20 cellular contexts compared by ENCODE assay signal in genomic region chr17:43998552-43998951, GRCh38. TPM values are rescaled to one million over a fixed set of nuclear protein-coding genes. Genes with fewer than 3 reads are reported as not detected.
DNase-seq lines count a peak whose midpoint lies in the region; ATAC-seq and TF ChIP-seq lines count a peak whose summit lies in the region.
"Had no signal": no experiment of that assay in that cellular context is flagged by ENCODE, and none has a peak within 500 bp of the region (broad histone marks: within the 10 kb centered on the region; RNA-seq: fewer than 3 reads in every experiment).

No MANE protein-coding gene starts in this region.

- H3K4me3 ChIP-seq in AG09309 (ENCODE audit: control insufficient read depth, low read depth, low read length) (no peak overlapping the region), fibroblast of mammary gland (ENCODE audit: control insufficient read depth, low read depth, low read length) (no peak overlapping the region)
- H3K4me3 ChIP-seq: ascending aorta, psoas muscle had no signal

- no peak for TF ChIP-seq CTCF in AG09309 (IDR thresholded peaks at IDR 0.05; ENCODE audit: control insufficient read depth, insufficient read depth, low read depth, low read length, missing control alignments)
- no peak for TF ChIP-seq CTCF in fibroblast of mammary gland (conservative IDR thresholded peaks at IDR 0.05; ENCODE audit: control insufficient read depth, insufficient read depth, low read depth, low read length)
- no peak for TF ChIP-seq CTCF in chondrocyte (IDR thresholded peaks at IDR 0.05)

- in situ Hi-C loops in KBM-7 (cut with MboI; ENCODE audit: low pct_unique_long_range_greater_than_20kb, low sequenced_read_pairs): no loop called here

- no peaks in the 10 kb centered on the region for H3K36me3 Mint-ChIP-seq in chondrocyte (ENCODE audit: low read depth)
- H3K36me3 Mint-ChIP-seq: naive B cell had no signal

- no peak overlapping the region for H3K27ac Mint-ChIP-seq in chondrocyte (ENCODE audit: unreplicated experiment)
- H3K27ac Mint-ChIP-seq: naive B cell had no signal

- H3K4me1 Mint-ChIP-seq in chondrocyte (ENCODE audit: low read depth): no peaks in the 10 kb centered on the region

- DNase-seq in AG09309 (ENCODE audit: low read depth): peak; percentile 31
- DNase-seq in KBM-7: peak; percentile 61
- peak; percentile 38 for DNase-seq in SKM-1 (lab: John Stamatoyannopoulos, UW; ENCODE audit: unreplicated experiment)
- DNase-seq in fibroblast of mammary gland (ENCODE audit: low read depth): peak; percentile 87
- no peak for DNase-seq in NCI-H774 (lab: John Stamatoyannopoulos, UW)
- DNase-seq in chondrocyte (ENCODE audit: low spot score): no peak
- DNase-seq in KG1 (lab: John Stamatoyannopoulos, UW): no peak
- DNase-seq: activated effector memory CD4-positive, alpha-beta T cell treated with Interleukin-2 at 50 U/mL for 16 hours; Calu3; foreskin keratinocyte; naive B cell; NCI-H1092; NCI-H2171 treated with DMSO at 0.1 percent for 48 hours; psoas muscle; stimulated activated CD4-positive, alpha-beta T cell treated with anti-CD3 and anti-CD28 coated beads, Interleukin-15, amount 100 ng/mL, for 24 hours; substantia nigra; WERI-Rb-1 had no signal

- H3K27me3 Mint-ChIP-seq in chondrocyte (ENCODE audit: low read depth): peaks cover 7% of the 10 kb centered on the region

- ATAC-seq in GM18858 (IDR thresholded peaks at IDR 0.05; ENCODE audit: unreplicated experiment): no peak
- ATAC-seq: foreskin keratinocyte, psoas muscle had no signal

- H3K4me3 Mint-ChIP-seq in chondrocyte (ENCODE audit: unreplicated experiment): no peak overlapping the region
- H3K4me3 Mint-ChIP-seq: naive B cell had no signal

- H3K9me3 Mint-ChIP-seq in chondrocyte (ENCODE audit: low read depth): no peaks in the 10 kb centered on the region
- H3K9me3 Mint-ChIP-seq: naive B cell had no signal

RNA-seq across cellular contexts. Expression of gene NAGS, which starts 5.9 kb away (rescaled TPM):
- total RNA-seq in chondrocyte: 0.40 to 0.51 TPM (median 0.41 TPM) in 3 replicates

RNA-seq across cellular contexts. Expression of gene TMEM101, which starts 16.2 kb away (rescaled TPM):
- 14.1 to 20.4 TPM (median 19.0 TPM) in 3 replicates for total RNA-seq in chondrocyte

RNA-seq across cellular contexts. Expression of gene PYY, which starts 44.8 kb away (rescaled TPM):
- not detected in 3 replicates for total RNA-seq in chondrocyte
- total RNA-seq: ascending aorta, Calu3, foreskin keratinocyte, lower leg skin, psoas muscle had no signal

RNA-seq across cellular contexts. Expression of gene PPY, which starts 56.3 kb away (rescaled TPM):
- not detected in 3 replicates for total RNA-seq in chondrocyte
- total RNA-seq: ascending aorta, Calu3, foreskin keratinocyte, lower leg skin, psoas muscle had no signal

Comparison
In these comparisons a context has a peak if more than half of its experiments do, and no peak if none do; other contexts are left out.
1. DNase-seq: peak in AG09309 (single experiment), KBM-7 (single experiment), SKM-1 (single experiment) and fibroblast of mammary gland (single experiment); none in NCI-H774 (single experiment), chondrocyte (single experiment) and KG1 (single experiment).